10 cellular contexts compared by ENCODE assay signal in genomic region chr11:72833792-72834501, GRCh38. TPM values are rescaled to one million over a fixed set of nuclear protein-coding genes. Genes with fewer than 3 reads are reported as not detected.
DNase-seq lines count a peak whose midpoint lies in the region; ATAC-seq and TF ChIP-seq lines count a peak whose summit lies in the region.
"Had no signal": no experiment of that assay in that cellular context is flagged by ENCODE, and none has a peak within 500 bp of the region (broad histone marks: within the 10 kb centered on the region; RNA-seq: fewer than 3 reads in every experiment).

No MANE protein-coding gene starts in this region.

- H3K27ac ChIP-seq in heart right ventricle (peak overlapping the region; percentile 86 to 95 (median 90)), psoas muscle (peak overlapping the region; percentile 72)

- no peaks in the 10 kb centered on the region for H3K9me3 Mint-ChIP-seq in CD14-positive monocyte
- no peaks in the 10 kb centered on the region for H3K9me3 Mint-ChIP-seq in activated CD4-positive, alpha-beta memory T cell treated with anti-CD3 and anti-CD28 coated beads, Interleukin-2, amount 10 ng/mL, durations not matched to agents 7 days and 5 days

- peaks cover 36 to 81% (median 76%) of the 10 kb centered on the region in 9 donors for H3K4me1 ChIP-seq in heart right ventricle
- H3K4me1 ChIP-seq in psoas muscle, result peaks cover 14% of the 10 kb centered on the region
- H3K4me1 ChIP-seq in HAP-1, result peaks cover 8% of the 10 kb centered on the region; the same call in 1 of the 2 replicates

- H3K27me3 Mint-ChIP-seq in CD14-positive monocyte (ENCODE audit: low read depth in 3 of 3), result peaks cover 0 to 2% (median 2%) of the 10 kb centered on the region in 3 donors
- H3K27me3 Mint-ChIP-seq in activated CD4-positive, alpha-beta memory T cell treated with anti-CD3 and anti-CD28 coated beads, Interleukin-2, amount 10 ng/mL, durations not matched to agents 7 days and 5 days, result no peaks in the 10 kb centered on the region

- 38 to 47% methylated on average over 8 of the region's 8 CpGs for WGBS in heart right ventricle, 2 donors
- 44 to 51% (median 50%) methylated on average over 8 of the region's 8 CpGs for WGBS in psoas muscle, 3 donors

- no peaks in the 10 kb centered on the region for H3K27me3 ChIP-seq in heart right ventricle
- no peaks in the 10 kb centered on the region for H3K27me3 ChIP-seq in psoas muscle (ENCODE audit: insufficient read depth in 3 of 3, low read length in 2 of 3)
- no peaks in the 10 kb centered on the region for H3K27me3 ChIP-seq in HAP-1 (ENCODE audit: low read depth)

- H3K9me3 ChIP-seq in heart right ventricle, result no peaks in the 10 kb centered on the region
- no peaks in the 10 kb centered on the region for H3K9me3 ChIP-seq in psoas muscle
- H3K9me3 ChIP-seq in HAP-1, result no peaks in the 10 kb centered on the region

- peaks cover 36% of the 10 kb centered on the region for H3K4me1 Mint-ChIP-seq in CD14-positive monocyte
- H3K4me1 Mint-ChIP-seq in activated CD4-positive, alpha-beta memory T cell treated with anti-CD3 and anti-CD28 coated beads, Interleukin-2, amount 10 ng/mL, durations not matched to agents 7 days and 5 days, result peaks cover 33% of the 10 kb centered on the region

- DNase-seq in CD14-positive monocyte (ENCODE audit: low spot score) (no peak), heart right ventricle (peak in 1 of 2 donors; percentile 58), psoas muscle (no peak), NCI-H2196 treated with DMSO at 0.1 percent for 48 hours (lab: John Stamatoyannopoulos, UW; ENCODE audit: unreplicated experiment) (no peak), GM19238 (ENCODE audit: insufficient read length, low spot score) (no peak), HAP-1 (ENCODE audit: low spot score in 2 of 2) (no peak)
- DNase-seq in activated CD4-positive, alpha-beta memory T cell treated with anti-CD3 and anti-CD28 coated beads, Interleukin-2, amount 10 ng/mL, durations not matched to agents 7 days and 5 days, result no peak
- DNase-seq: activated CD4-positive, alpha-beta T cell treated with anti-CD3 and anti-CD28 coated beads, Interleukin-2, amount 50 U/mL, for 48 hours; stimulated activated CD4-positive, alpha-beta T cell treated with anti-CD3 and anti-CD28 coated beads, Interleukin-2, amount 100 ng/mL, for 48 hours had no signal

- no peak for TF ChIP-seq CTCF in CD14-positive monocyte (IDR thresholded peaks at IDR 0.05)
- TF ChIP-seq CTCF in heart right ventricle (IDR thresholded peaks at IDR 0.05), result no peak
- no peak for TF ChIP-seq CTCF in psoas muscle (IDR thresholded peaks at IDR 0.05)

- peak overlapping the region; percentile 55 to 99 (median 93) for H3K27ac Mint-ChIP-seq in CD14-positive monocyte
- peak overlapping the region; percentile 14 for H3K27ac Mint-ChIP-seq in activated CD4-positive, alpha-beta memory T cell treated with anti-CD3 and anti-CD28 coated beads, Interleukin-2, amount 10 ng/mL, durations not matched to agents 7 days and 5 days

- peak in 6 of 8 donors; percentile 21 to 47 (median 35) for ATAC-seq in heart right ventricle
- peak in 1 of 4 donors; percentile 21 for ATAC-seq in psoas muscle
- ATAC-seq in GM19324 (IDR thresholded peaks at IDR 0.05; ENCODE audit: low FRiP score, unreplicated experiment), result no peak

- no peak overlapping the region for H3K4me3 ChIP-seq in heart right ventricle
- H3K4me3 ChIP-seq in psoas muscle, result no peak overlapping the region
- H3K4me3 ChIP-seq in HAP-1, result no peak overlapping the region

- CTCF ChIA-PET in activated CD4-positive, alpha-beta memory T cell treated with anti-CD3 and anti-CD28 coated beads, Interleukin-2, amount 10 ng/mL, durations not matched to agents 7 days and 5 days (lab: Charles Lee), result interaction anchor here (1.2 to 4.7 kb wide), 2 partner anchors 11 to 344 kb away, joined by 3 to 66 read pairs; no protein-coding TSS in a partner anchor

- peaks cover 61 to 73% of the 10 kb centered on the region in 2 donors for H3K36me3 Mint-ChIP-seq in CD14-positive monocyte
- peaks cover 34% of the 10 kb centered on the region for H3K36me3 Mint-ChIP-seq in activated CD4-positive, alpha-beta memory T cell treated with anti-CD3 and anti-CD28 coated beads, Interleukin-2, amount 10 ng/mL, durations not matched to agents 7 days and 5 days (ENCODE audit: low read depth)

- POLR2A ChIA-PET in activated CD4-positive, alpha-beta memory T cell treated with anti-CD3 and anti-CD28 coated beads, Interleukin-2, amount 10 ng/mL, durations not matched to agents 7 days and 5 days (lab: Charles Lee), result interaction anchor here (1.0 to 3.1 kb wide), 2 partner anchors 11 to 18 kb away, joined by 3 to 15 read pairs; no protein-coding TSS in a partner anchor

- H3K36me3 ChIP-seq in heart right ventricle (peaks cover 0 to 75% (median 3%) of the 10 kb centered on the region in 9 donors), psoas muscle (ENCODE audit: insufficient read depth in 1 of 2, low read depth in 1 of 2) (peaks cover under 1 to 13% of the 10 kb centered on the region in 2 donors), HAP-1 (replicated peaks) (no peaks in the 10 kb centered on the region; the same call in 1 of the 2 replicates)

- intact Hi-C loops in CD14-positive monocyte (cut with micrococcal nuclease) (loop anchor here in 1 of 2 donors (5.0 to 10.0 kb wide), 2 partner anchors 343 to 411 kb away; no protein-coding TSS in a partner anchor), heart right ventricle (cut with DNase I) (loop anchor here in 8 of 10 donors (2.0 to 10.0 kb wide), 12 partner anchors 15 to 453 kb away; partner anchors contain the start of gene FCHSD2 (in 4 of the 8)), psoas muscle (cut with DNase I) (loop anchor here (5.0 kb wide), 2 partner anchors 403 to 453 kb away; no protein-coding TSS in a partner anchor)

- no peak overlapping the region for H3K4me3 Mint-ChIP-seq in CD14-positive monocyte
- no peak overlapping the region for H3K4me3 Mint-ChIP-seq in activated CD4-positive, alpha-beta memory T cell treated with anti-CD3 and anti-CD28 coated beads, Interleukin-2, amount 10 ng/mL, durations not matched to agents 7 days and 5 days

- in situ Hi-C loops in HAP-1 (cut with MboI; ENCODE audit: low sequenced_read_pairs), result no loop called here

RNA-seq across cellular contexts. Expression of gene ATG16L2, which starts 19.7 kb away (rescaled TPM):
- 10 to 100 TPM; 36.9 to 46.8 TPM for polyA plus RNA-seq in CD14-positive monocyte
- total RNA-seq in activated CD4-positive, alpha-beta memory T cell treated with anti-CD3 and anti-CD28 coated beads, Interleukin-2, amount 10 ng/mL, durations not matched to agents 7 days and 5 days, result 100 to 1,000 TPM; 135 to 137 TPM
- 10 to 100 TPM in 7 of 10 donors, 1 to 10 TPM in 3; 8.0 to 23.9 (median 12.3) TPM for total RNA-seq in heart right ventricle
- polyA plus RNA-seq in heart right ventricle, result 10 to 100 TPM; 10.3 to 66.9 TPM
- total RNA-seq in psoas muscle, result 1 to 10 TPM; 4.5 to 9.6 (median 5.4) TPM
- 1 to 10 TPM; 3.9 to 5.2 (median 4.7) TPM for polyA plus RNA-seq in psoas muscle

RNA-seq across cellular contexts. Expression of gene STARD10, which starts 40.1 kb away (rescaled TPM):
- polyA plus RNA-seq in CD14-positive monocyte (10 to 100 TPM; 13.6 to 15.4 TPM), heart right ventricle (100 to 1,000 TPM in 1 of 2 donors, 10 to 100 TPM in 1; 40.8 to 291 TPM), psoas muscle (10 to 100 TPM; 18.6 to 99.9 (median 57.3) TPM)
- 10 to 100 TPM; 11.3 to 11.6 TPM for total RNA-seq in activated CD4-positive, alpha-beta memory T cell treated with anti-CD3 and anti-CD28 coated beads, Interleukin-2, amount 10 ng/mL, durations not matched to agents 7 days and 5 days
- total RNA-seq in heart right ventricle (10 to 100 TPM; 36.1 to 97.9 (median 51.3) TPM), psoas muscle (10 to 100 TPM; 47.3 to 70.7 (median 57.7) TPM)

Comparison
In these comparisons a context has a peak if more than half of its experiments do, and no peak if none do; other contexts are left out.
1. RNA of gene ATG16L2, which starts 19.7 kb away (total RNA-seq): 135 to 137 TPM in activated CD4-positive, alpha-beta memory T cell treated with anti-CD3 and anti-CD28 coated beads, Interleukin-2, amount 10 ng/mL, durations not matched to agents 7 days and 5 days; 8.0 to 23.9 TPM in heart right ventricle and 4.5 to 9.6 TPM in psoas muscle; every median in the first group is over 4 times any median in the second.